Comparison of ENCODE assay signal across 15 cellular contexts in the genomic region with DNA sequence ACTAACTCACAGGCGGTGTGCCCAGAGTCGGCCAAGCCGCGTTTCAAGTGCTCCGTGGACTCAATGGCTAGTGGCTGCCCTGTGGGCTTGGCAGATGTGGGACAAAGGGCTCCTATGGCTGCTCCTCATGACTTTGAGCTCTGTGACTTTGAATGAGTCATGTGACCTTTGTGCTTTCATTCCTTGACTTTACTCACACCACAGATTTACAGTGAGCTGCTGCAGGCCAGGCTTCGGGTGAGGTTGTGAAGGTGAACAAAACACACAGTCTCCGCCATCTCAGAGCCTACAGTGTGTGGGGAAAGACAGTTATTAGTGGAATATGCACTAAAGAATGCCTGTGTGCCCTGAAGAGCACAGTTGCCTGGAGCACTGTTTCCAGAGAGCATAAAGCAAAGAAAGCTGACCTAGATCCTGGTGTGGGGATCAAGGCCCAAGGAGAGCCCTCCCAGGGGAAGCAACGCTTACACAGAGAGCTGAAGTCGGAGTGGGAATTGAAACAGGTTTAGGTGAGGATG. TPM values are rescaled to one million over a fixed set of nuclear protein-coding genes. Genes with fewer than 3 reads are reported as not detected.
DNase-seq lines count a peak whose midpoint lies in the region; ATAC-seq and TF ChIP-seq lines count a peak whose summit lies in the region.
"Had no signal": no experiment of that assay in that cellular context is flagged by ENCODE, and none has a peak within 500 bp of the region (broad histone marks: within the 10 kb centered on the region; RNA-seq: fewer than 3 reads in every experiment).

No MANE protein-coding gene starts in this region.

- intact Hi-C loops in right lobe of liver (cut with DNase I) = no loop called here

- TF ChIP-seq POLR2A in right lobe of liver (IDR thresholded peaks at IDR 0.05) = no peak

- WGBS in right lobe of liver (ENCODE audit: insufficient coverage, low coverage, low lambda C conversion rate, missing lambda C conversion rate) = 68% methylated on average over 5 of the region's 9 CpGs

- no peak overlapping the region for H3K27ac ChIP-seq in right lobe of liver
- H3K27ac ChIP-seq: C4-2B, gastrocnemius medialis, SK-N-MC had no signal

- H3K4me1 ChIP-seq in right lobe of liver = peaks cover 0 to 3% (median 0%) of the 10 kb centered on the region in 4 donors

- no peak overlapping the region for H3K4me3 Mint-ChIP-seq in chondrocyte (ENCODE audit: unreplicated experiment)
- H3K4me3 Mint-ChIP-seq in mesothelial cell of epicardium = no peak overlapping the region
- H3K4me3 Mint-ChIP-seq: brain had no signal

- H3K36me3 Mint-ChIP-seq in chondrocyte (ENCODE audit: low read depth) (no peaks in the 10 kb centered on the region), mesothelial cell of epicardium (peaks cover 3% of the 10 kb centered on the region)
- H3K36me3 Mint-ChIP-seq: brain had no signal

- peaks cover 30% of the 10 kb centered on the region for H3K4me1 Mint-ChIP-seq in chondrocyte (ENCODE audit: low read depth)
- peaks cover 9% of the 10 kb centered on the region for H3K4me1 Mint-ChIP-seq in mesothelial cell of epicardium

- peak; percentile 24 for DNase-seq in ACHN
- peak; percentile 34 for DNase-seq in HT1080 (ENCODE audit: low read depth)
- no peak for DNase-seq in chondrocyte (ENCODE audit: low spot score)
- DNase-seq in right lobe of liver = peak in 1 of 3 donors; percentile 31
- no peak for DNase-seq in mesothelial cell of epicardium (ENCODE audit: low spot score in 2 of 2, unreplicated experiment in 2 of 2)
- no peak for DNase-seq in GM13977 (ENCODE audit: low spot score)
- DNase-seq: gastrocnemius medialis; KBM-7; NCI-H345; stimulated activated naive CD4-positive, alpha-beta T cell had no signal

- H3K4me3 ChIP-seq in right lobe of liver = no peak overlapping the region
- H3K4me3 ChIP-seq: gastrocnemius medialis, SK-N-MC had no signal

- no peaks in the 10 kb centered on the region for H3K36me3 ChIP-seq in right lobe of liver
- H3K36me3 ChIP-seq: gastrocnemius medialis had no signal

- H3K9me3 Mint-ChIP-seq in chondrocyte (ENCODE audit: low read depth) (peaks cover 2% of the 10 kb centered on the region), mesothelial cell of epicardium (peaks cover 13% of the 10 kb centered on the region)

- no peaks in the 10 kb centered on the region for H3K27me3 ChIP-seq in right lobe of liver
- H3K27me3 ChIP-seq: gastrocnemius medialis had no signal

- no peaks in the 10 kb centered on the region for H3K27me3 Mint-ChIP-seq in chondrocyte (ENCODE audit: low read depth)
- H3K27me3 Mint-ChIP-seq in mesothelial cell of epicardium (ENCODE audit: low read depth) = no peaks in the 10 kb centered on the region

- in situ Hi-C loops in ACHN (cut with HindIII; ENCODE audit: low pct_ligation_motif_present, low pct_unique_long_range_greater_than_20kb, low sequenced_read_pairs) (no loop called here), GM13977 (cut with MboI; ENCODE audit: low pct_unique_long_range_greater_than_20kb, low sequenced_read_pairs, unreplicated experiment) (loop anchor here (25.0 kb wide), 1 partner anchor 93 kb away; no protein-coding TSS in a partner anchor)

- H3K27ac Mint-ChIP-seq in chondrocyte (ENCODE audit: unreplicated experiment) (peak overlapping the region; percentile 15), mesothelial cell of epicardium (no peak overlapping the region)

- TF ChIP-seq CTCF in chondrocyte (IDR thresholded peaks at IDR 0.05) (no peak), right lobe of liver (IDR thresholded peaks at IDR 0.05) (no peak), mesothelial cell of epicardium (IDR thresholded peaks at IDR 0.05; ENCODE audit: unreplicated experiment) (no peak), GM13977 (IDR thresholded peaks at IDR 0.05; ENCODE audit: extremely low read depth, insufficient read depth, missing control alignments) (no peak)

- ATAC-seq in right lobe of liver = peak in 3 of 4 donors; percentile 22 to 79 (median 53)
- ATAC-seq in activated CD4-positive, CD25-positive, alpha-beta regulatory T cell treated with anti-CD3 and anti-CD28 coated beads, Interleukin-2, amount 50 U/mL, for 24 hours = no peak
- no peak for ATAC-seq in GM21717 (IDR thresholded peaks at IDR 0.05; ENCODE audit: unreplicated experiment)
- ATAC-seq: gastrocnemius medialis had no signal

- H3K9me3 ChIP-seq in right lobe of liver = no peaks in the 10 kb centered on the region
- H3K9me3 ChIP-seq: gastrocnemius medialis had no signal

RNA-seq across cellular contexts. Expression of gene PLEKHA1, which starts 29.7 kb away (rescaled TPM):
- 3.6 and 8.2 TPM in 2 replicates for total RNA-seq in HT1080 (2014; rRNA removed; shearing (Covaris generic))
- polyA plus RNA-seq in HT1080 (2015; cell fraction: cytosol; rRNA removed) = 12.2 and 13.5 TPM in 2 replicates
- 18.3 and 21.2 TPM in 2 replicates for polyA plus RNA-seq in HT1080 (2015; cell fraction: nucleus; rRNA removed)
- total RNA-seq in chondrocyte = 63.7 to 69.8 TPM (median 64.5 TPM) in 3 replicates
- 10 to 100 TPM; 23.1 to 42.2 (median 27.5) TPM for total RNA-seq in right lobe of liver
- 33.1 to 35.6 TPM (median 35.3 TPM) in 3 replicates for total RNA-seq in mesothelial cell of epicardium

Comparison
In these comparisons a context has a peak if more than half of its experiments do, and no peak if none do; other contexts are left out.
1. DNase-seq: peak in ACHN (single experiment) and HT1080 (single experiment); none in chondrocyte (single experiment), mesothelial cell of epicardium (0 of 2) and GM13977 (single experiment).
2. ATAC-seq: peak in right lobe of liver (3 of 4); none in activated CD4-positive, CD25-positive, alpha-beta regulatory T cell treated with anti-CD3 and anti-CD28 coated beads, Interleukin-2, amount 50 U/mL, for 24 hours (0 of 2) and GM21717 (single experiment).